In the genomic region with DNA sequence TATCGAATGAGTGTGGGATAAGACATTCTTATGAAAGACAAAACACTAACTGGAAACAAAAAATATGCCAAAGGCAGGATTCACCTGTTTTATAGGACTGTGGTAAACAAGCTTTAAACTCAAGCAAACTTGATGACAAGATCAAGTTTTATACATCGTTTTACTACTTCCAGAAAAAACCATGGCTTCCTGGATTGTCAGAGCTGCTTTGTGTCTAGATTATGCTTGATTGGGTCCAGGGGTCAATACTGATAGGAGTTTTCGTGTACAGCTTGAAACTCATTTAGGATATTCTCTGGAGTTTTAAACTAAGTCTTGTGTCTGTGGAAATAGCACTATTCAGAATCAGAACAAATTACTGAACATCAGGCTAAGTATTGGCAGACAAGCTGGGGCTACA, we compare ENCODE assay signal across 31 cellular contexts.
"Had no signal": no experiment of that assay in that cellular context is flagged by ENCODE, and none has a peak within 500 bp of the region (broad histone marks: within the 10 kb centered on the region; RNA-seq: fewer than 3 reads in every experiment).

No MANE protein-coding gene starts in this region.

- H3K27ac ChIP-seq: ascending aorta, breast epithelium, cardiac muscle cell, coronary artery, dorsolateral prefrontal cortex, esophagus muscularis mucosa, gastroesophageal sphincter had no signal

- H3K4me3 ChIP-seq: ascending aorta, breast epithelium, cardiac muscle cell, coronary artery, dorsolateral prefrontal cortex, esophagus muscularis mucosa, gastroesophageal sphincter had no signal

- ATAC-seq: activated naive CD4-positive, alpha-beta T cell treated with anti-CD3 and anti-CD28 coated beads, Interleukin-2, amount 50 U/mL, for 72 hours; activated T-cell treated with anti-CD3 and anti-CD28 coated beads, Interleukin-2, amount 50 U/mL, for 72 hours; gastroesophageal sphincter; WTC11 had no signal

- H3K4me1 Mint-ChIP-seq: activated CD4-positive, alpha-beta memory T cell treated with anti-CD3 and anti-CD28 coated beads, Interleukin-2, amount 10 ng/mL, durations not matched to agents 7 days and 5 days; activated CD4-positive, alpha-beta T cell treated with anti-CD3 and anti-CD28 coated beads, Interleukin-2, amount 10 ng/mL, durations not matched to agents 7 days and 5 days; activated naive CD4-positive, alpha-beta T cell treated with anti-CD3 and anti-CD28 coated beads, Interleukin-2, amount 10 ng/mL, durations not matched to agents 7 days and 5 days; activated naive CD8-positive, alpha-beta T cell treated with anti-CD3 and anti-CD28 coated beads, Interleukin-2, amount 10 ng/mL, durations not matched to agents 7 days and 5 days; endodermal cell had no signal

- H3K27ac Mint-ChIP-seq: activated CD4-positive, alpha-beta memory T cell treated with anti-CD3 and anti-CD28 coated beads, Interleukin-2, amount 10 ng/mL, durations not matched to agents 7 days and 5 days; activated CD4-positive, alpha-beta T cell treated with anti-CD3 and anti-CD28 coated beads, Interleukin-2, amount 10 ng/mL, durations not matched to agents 7 days and 5 days; activated naive CD4-positive, alpha-beta T cell treated with anti-CD3 and anti-CD28 coated beads, Interleukin-2, amount 10 ng/mL, durations not matched to agents 7 days and 5 days; activated naive CD4-positive, alpha-beta T cell treated with anti-CD3 and anti-CD28 coated beads, Interleukin-2, amount 50 U/mL, for 72 hours; activated naive CD8-positive, alpha-beta T cell treated with anti-CD3 and anti-CD28 coated beads, Interleukin-2, amount 10 ng/mL, durations not matched to agents 7 days and 5 days; activated T-cell treated with anti-CD3 and anti-CD28 coated beads, Interleukin-2, amount 50 U/mL, for 24 hours; activated T-cell treated with anti-CD3 and anti-CD28 coated beads, Interleukin-2, amount 50 U/mL, for 72 hours; brain; dendritic cell treated with granulocyte-macrophage colony-stimulating factor and Interleukin-4, amounts not matched to agents 40 ng/mL and 50 ng/mL, for 4 days; endodermal cell; WTC11 had no signal

- H3K4me3 Mint-ChIP-seq: activated CD4-positive, alpha-beta memory T cell treated with anti-CD3 and anti-CD28 coated beads, Interleukin-2, amount 10 ng/mL, durations not matched to agents 7 days and 5 days; activated CD4-positive, alpha-beta T cell treated with anti-CD3 and anti-CD28 coated beads, Interleukin-2, amount 10 ng/mL, durations not matched to agents 7 days and 5 days; activated naive CD4-positive, alpha-beta T cell treated with anti-CD3 and anti-CD28 coated beads, Interleukin-2, amount 10 ng/mL, durations not matched to agents 7 days and 5 days; activated naive CD8-positive, alpha-beta T cell treated with anti-CD3 and anti-CD28 coated beads, Interleukin-2, amount 10 ng/mL, durations not matched to agents 7 days and 5 days; activated T-cell treated with anti-CD3 and anti-CD28 coated beads, Interleukin-2, amount 50 U/mL, for 24 hours; activated T-cell treated with anti-CD3 and anti-CD28 coated beads, Interleukin-2, amount 50 U/mL, for 72 hours; brain; dendritic cell treated with granulocyte-macrophage colony-stimulating factor and Interleukin-4, amounts not matched to agents 40 ng/mL and 50 ng/mL, for 4 days; endodermal cell; WTC11 had no signal

- H3K9me3 ChIP-seq: ascending aorta, breast epithelium, esophagus muscularis mucosa, gastroesophageal sphincter had no signal

- H3K9me3 Mint-ChIP-seq: activated CD4-positive, alpha-beta memory T cell treated with anti-CD3 and anti-CD28 coated beads, Interleukin-2, amount 10 ng/mL, durations not matched to agents 7 days and 5 days; activated CD4-positive, alpha-beta T cell treated with anti-CD3 and anti-CD28 coated beads, Interleukin-2, amount 10 ng/mL, durations not matched to agents 7 days and 5 days; activated naive CD4-positive, alpha-beta T cell treated with anti-CD3 and anti-CD28 coated beads, Interleukin-2, amount 10 ng/mL, durations not matched to agents 7 days and 5 days; activated naive CD4-positive, alpha-beta T cell treated with anti-CD3 and anti-CD28 coated beads, Interleukin-2, amount 50 U/mL, for 72 hours; activated naive CD8-positive, alpha-beta T cell treated with anti-CD3 and anti-CD28 coated beads, Interleukin-2, amount 10 ng/mL, durations not matched to agents 7 days and 5 days; activated T-cell treated with anti-CD3 and anti-CD28 coated beads, Interleukin-2, amount 50 U/mL, for 24 hours; dendritic cell treated with granulocyte-macrophage colony-stimulating factor and Interleukin-4, amounts not matched to agents 40 ng/mL and 50 ng/mL, for 4 days had no signal

- DNase-seq: activated CD4-positive, alpha-beta memory T cell treated with anti-CD3 and anti-CD28 coated beads, Interleukin-2, amount 10 ng/mL, durations not matched to agents 7 days and 5 days; activated CD4-positive, alpha-beta T cell treated with anti-CD3 and anti-CD28 coated beads for 1 hour; activated CD4-positive, alpha-beta T cell treated with anti-CD3 and anti-CD28 coated beads for 4 hours; activated CD4-positive, alpha-beta T cell treated with anti-CD3 and anti-CD28 coated beads, Interleukin-2, amount 10 ng/mL, durations not matched to agents 7 days and 5 days; activated CD4-positive, alpha-beta T cell treated with anti-CD3 and anti-CD28 coated beads, Interleukin-2, amount 50 U/mL, for 4 hours; activated CD8-positive, alpha-beta memory T cell treated with anti-CD3 and anti-CD28 coated beads, Interleukin-2, amount 50 U/mL, for 48 hours; activated gamma-delta T cell; activated naive CD4-positive, alpha-beta T cell; activated naive CD4-positive, alpha-beta T cell treated with anti-CD3 and anti-CD28 coated beads, Interleukin-2, amount 10 ng/mL, durations not matched to agents 7 days and 5 days; activated naive CD8-positive, alpha-beta T cell treated with anti-CD3 and anti-CD28 coated beads, Interleukin-2, amount 10 ng/mL, durations not matched to agents 7 days and 5 days; activated T-cell treated with anti-CD3 and anti-CD28 coated beads for 4 hours; activated T-cell treated with anti-CD3 and anti-CD28 coated beads, Interleukin-2, amount 50 U/mL, for 24 hours; activated T-cell treated with anti-CD3 and anti-CD28 coated beads, Interleukin-2, amount 50 U/mL, for 72 hours; central memory CD4-positive, alpha-beta T cell; cerebellar nuclear complex; dorsolateral prefrontal cortex; effector memory CD4-positive, alpha-beta T cell; endodermal cell; erythroblast; foreskin melanocyte; T-helper 2 cell had no signal

- H3K36me3 ChIP-seq: ascending aorta, breast epithelium had no signal

- H3K27me3 ChIP-seq: ascending aorta, cardiac muscle cell, gastroesophageal sphincter had no signal

- H3K27me3 Mint-ChIP-seq: activated CD4-positive, alpha-beta memory T cell treated with anti-CD3 and anti-CD28 coated beads, Interleukin-2, amount 10 ng/mL, durations not matched to agents 7 days and 5 days; activated CD4-positive, alpha-beta T cell treated with anti-CD3 and anti-CD28 coated beads, Interleukin-2, amount 10 ng/mL, durations not matched to agents 7 days and 5 days; activated naive CD4-positive, alpha-beta T cell treated with anti-CD3 and anti-CD28 coated beads, Interleukin-2, amount 10 ng/mL, durations not matched to agents 7 days and 5 days; activated naive CD8-positive, alpha-beta T cell treated with anti-CD3 and anti-CD28 coated beads, Interleukin-2, amount 10 ng/mL, durations not matched to agents 7 days and 5 days; brain; dendritic cell treated with granulocyte-macrophage colony-stimulating factor and Interleukin-4, amounts not matched to agents 40 ng/mL and 50 ng/mL, for 4 days had no signal

- H3K4me1 ChIP-seq: ascending aorta, breast epithelium, esophagus muscularis mucosa, gastroesophageal sphincter had no signal
